Comparison of ENCODE assay signal across 19 cellular contexts in genomic region chr10:121936295-121936694, GRCh38. TPM values are rescaled to one million over a fixed set of nuclear protein-coding genes. Genes with fewer than 3 reads are reported as not detected.
"Had no signal": no experiment of that assay in that cellular context is flagged by ENCODE, and none has a peak within 500 bp of the region (broad histone marks: within the 10 kb centered on the region; RNA-seq: fewer than 3 reads in every experiment).

No MANE protein-coding gene starts in this region.

- H3K4me3 ChIP-seq: esophagus squamous epithelium, lung, right atrium auricular region, smooth muscle cell, suprapubic skin, tibial artery had no signal

- H3K36me3 ChIP-seq: esophagus squamous epithelium, right atrium auricular region, suprapubic skin, tibial artery had no signal

- FAIRE-seq: colon, kidney had no signal

- H3K27ac ChIP-seq: esophagus squamous epithelium, foreskin keratinocyte, right atrium auricular region, suprapubic skin, tibial artery had no signal

- H3K9me3 ChIP-seq: esophagus squamous epithelium, right atrium auricular region, suprapubic skin, tibial artery had no signal

- DNase-seq: cerebellar nuclear complex; dermis blood vessel endothelial cell; esophagus squamous epithelium; foreskin keratinocyte; kidney; left cardiac atrium; left ventricle myocardium superior; mesenchymal stem cell; midbrain; naive thymus-derived CD4-positive, alpha-beta T cell; posterior cingulate gyrus; stimulated activated CD4-positive, alpha-beta T cell treated with anti-CD3 and anti-CD28 coated beads, Interleukin-2, amount 100 ng/mL, for 48 hours; stimulated activated naive CD8-positive, alpha-beta T cell treated with anti-CD3 and anti-CD28 coated beads, Interleukin-15, Interleukin-2, amounts not matched to agents 100 U/mL and 50 U/mL, for 24 hours; tibial artery had no signal

- ATAC-seq: foreskin keratinocyte; left cardiac atrium; left ventricle myocardium superior; naive thymus-derived CD4-positive, alpha-beta T cell; stimulated activated naive CD8-positive, alpha-beta T cell treated with anti-CD3 and anti-CD28 coated beads, Interleukin-15, Interleukin-2, amounts not matched to agents 100 U/mL and 50 U/mL, for 24 hours had no signal

- H3K4me1 ChIP-seq: foreskin keratinocyte, right atrium auricular region, suprapubic skin, tibial artery had no signal

- H3K27me3 ChIP-seq: esophagus squamous epithelium, foreskin keratinocyte, right atrium auricular region, suprapubic skin, tibial artery had no signal

RNA-seq across cellular contexts. Expression of gene TACC2, which starts 52.7 kb away (rescaled TPM):
- polyA plus RNA-seq: naive thymus-derived CD4-positive, alpha-beta T cell had no signal
